ENCODE assay signal across 1 cellular context in genomic region chr11:65163684-65164083, GRCh38.
TF ChIP-seq lines count a peak whose summit lies in the region.

No MANE protein-coding gene starts in this region.

TF ChIP-seq in HepG2, 621 proteins besides CTCF, POLR2A, EP300 and RAD21:
- TF ChIP-seq SATB2 (CRISPR knock-in tag; IDR thresholded peaks at IDR 0.05) (no peak), ZFP36L1 (CRISPR knock-in tag; IDR thresholded peaks at IDR 0.05) (no peak), ZIK1 (CRISPR knock-in tag; IDR thresholded peaks at IDR 0.05; ENCODE audit: borderline replicate concordance, low read depth) (no peak), ETS1 (CRISPR knock-in tag; IDR thresholded peaks at IDR 0.05) (no peak), ARNT (IDR thresholded peaks at IDR 0.05) (no peak), DDIT3 (CRISPR knock-in tag; IDR thresholded peaks at IDR 0.05) (no peak), ZNF839 (CRISPR knock-in tag; IDR thresholded peaks at IDR 0.05; ENCODE audit: borderline replicate concordance) (no peak), MED1 (CRISPR knock-in tag; IDR thresholded peaks at IDR 0.05) (0 out of 2 replicates have a peak, but pooled peaks have one; percentile 15), SMC3 (IDR thresholded peaks at IDR 0.05; ENCODE audit: low read length) (0 out of 2 replicates have a peak, but pooled peaks have one; percentile 2), RXRB (CRISPR knock-in tag; IDR thresholded peaks at IDR 0.05; ENCODE audit: borderline replicate concordance) (0 out of 2 replicates have a peak, but pooled peaks have one; percentile 15), ZSCAN12 (CRISPR knock-in tag; IDR thresholded peaks at IDR 0.05) (0 out of 2 replicates have a peak, but pooled peaks have one; percentile 31), ZNF496 (CRISPR knock-in tag; IDR thresholded peaks at IDR 0.05; ENCODE audit: insufficient replicate concordance) (no peak), KLF12 (CRISPR knock-in tag; IDR thresholded peaks at IDR 0.05; ENCODE audit: borderline replicate concordance) (no peak), MED8 (CRISPR knock-in tag; IDR thresholded peaks at IDR 0.05; ENCODE audit: insufficient replicate concordance) (no peak), HDAC2 (CRISPR knock-in tag; IDR thresholded peaks at IDR 0.05) (no peak)
- TF ChIP-seq, protein P1, sequence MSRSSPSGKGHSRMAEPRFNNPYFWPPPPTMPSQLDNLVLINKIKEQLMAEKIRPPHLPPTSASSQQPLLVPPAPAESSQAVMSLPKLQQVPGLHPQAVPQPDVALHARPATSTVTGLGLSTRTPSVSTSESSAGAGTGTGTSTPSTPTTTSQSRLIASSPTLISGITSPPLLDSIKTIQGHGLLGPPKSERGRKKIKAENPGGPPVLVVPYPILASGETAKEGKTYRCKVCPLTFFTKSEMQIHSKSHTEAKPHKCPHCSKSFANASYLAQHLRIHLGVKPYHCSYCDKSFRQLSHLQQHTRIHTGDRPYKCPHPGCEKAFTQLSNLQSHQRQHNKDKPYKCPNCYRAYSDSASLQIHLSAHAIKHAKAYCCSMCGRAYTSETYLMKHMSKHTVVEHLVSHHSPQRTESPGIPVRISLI (CRISPR knock-in tag; IDR thresholded peaks at IDR 0.05; ENCODE audit: borderline replicate concordance), result peak; percentile 51; the same call in 1 of the 2 replicates
- TF ChIP-seq, protein P2, sequence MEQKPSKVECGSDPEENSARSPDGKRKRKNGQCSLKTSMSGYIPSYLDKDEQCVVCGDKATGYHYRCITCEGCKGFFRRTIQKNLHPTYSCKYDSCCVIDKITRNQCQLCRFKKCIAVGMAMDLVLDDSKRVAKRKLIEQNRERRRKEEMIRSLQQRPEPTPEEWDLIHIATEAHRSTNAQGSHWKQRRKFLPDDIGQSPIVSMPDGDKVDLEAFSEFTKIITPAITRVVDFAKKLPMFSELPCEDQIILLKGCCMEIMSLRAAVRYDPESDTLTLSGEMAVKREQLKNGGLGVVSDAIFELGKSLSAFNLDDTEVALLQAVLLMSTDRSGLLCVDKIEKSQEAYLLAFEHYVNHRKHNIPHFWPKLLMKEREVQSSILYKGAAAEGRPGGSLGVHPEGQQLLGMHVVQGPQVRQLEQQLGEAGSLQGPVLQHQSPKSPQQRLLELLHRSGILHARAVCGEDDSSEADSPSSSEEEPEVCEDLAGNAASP (CRISPR knock-in tag; IDR thresholded peaks at IDR 0.05; ENCODE audit: borderline replicate concordance), result peak; percentile 36; the same call in 1 of the 2 replicates
- TF ChIP-seq, protein P3, sequence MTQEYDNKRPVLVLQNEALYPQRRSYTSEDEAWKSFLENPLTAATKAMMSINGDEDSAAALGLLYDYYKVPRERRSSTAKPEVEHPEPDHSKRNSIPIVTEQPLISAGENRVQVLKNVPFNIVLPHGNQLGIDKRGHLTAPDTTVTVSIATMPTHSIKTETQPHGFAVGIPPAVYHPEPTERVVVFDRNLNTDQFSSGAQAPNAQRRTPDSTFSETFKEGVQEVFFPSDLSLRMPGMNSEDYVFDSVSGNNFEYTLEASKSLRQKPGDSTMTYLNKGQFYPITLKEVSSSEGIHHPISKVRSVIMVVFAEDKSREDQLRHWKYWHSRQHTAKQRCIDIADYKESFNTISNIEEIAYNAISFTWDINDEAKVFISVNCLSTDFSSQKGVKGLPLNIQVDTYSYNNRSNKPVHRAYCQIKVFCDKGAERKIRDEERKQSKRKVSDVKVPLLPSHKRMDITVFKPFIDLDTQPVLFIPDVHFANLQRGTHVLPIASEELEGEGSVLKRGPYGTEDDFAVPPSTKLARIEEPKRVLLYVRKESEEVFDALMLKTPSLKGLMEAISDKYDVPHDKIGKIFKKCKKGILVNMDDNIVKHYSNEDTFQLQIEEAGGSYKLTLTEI (CRISPR knock-in tag; conservative IDR thresholded peaks at IDR 0.05), result no peak
